Comparison of ENCODE assay signal across 28 cellular contexts in the genomic region with DNA sequence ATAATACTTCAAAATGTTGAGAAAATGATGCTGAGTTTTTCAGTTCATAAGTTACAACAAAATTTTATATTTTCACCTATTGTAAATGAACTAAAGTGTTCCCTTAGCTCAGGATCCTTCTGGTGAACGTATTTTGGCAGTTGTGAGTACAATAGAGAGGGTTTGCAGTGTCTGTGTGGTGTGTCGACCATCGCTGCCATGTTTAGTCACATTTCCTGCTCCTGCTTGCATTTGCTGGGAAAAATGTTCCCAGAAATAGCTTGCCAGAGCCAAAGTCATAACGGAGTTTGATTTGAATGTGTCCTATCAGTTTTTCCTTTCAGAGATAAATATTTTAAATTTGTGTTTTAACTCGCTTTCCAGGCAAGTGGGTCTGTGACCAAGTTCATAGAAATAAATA.
A peak's percentile ranks its signal among the peaks of the same experiment; 100 is the strongest.
DNase-seq lines count a peak whose midpoint lies in the region; ATAC-seq and TF ChIP-seq lines count a peak whose summit lies in the region.
"Had no signal": no experiment of that assay in that cellular context is flagged by ENCODE, and none has a peak within 500 bp of the region (broad histone marks: within the 10 kb centered on the region; RNA-seq: fewer than 3 reads in every experiment).

No MANE protein-coding gene starts in this region.

- H3K36me3 ChIP-seq in SJSA1 (peaks cover 12% of the 10 kb centered on the region), smooth muscle cell (ENCODE audit: low read depth) (no peaks in the 10 kb centered on the region)
- H3K36me3 ChIP-seq: adrenal gland, tibial artery, WERI-Rb-1 had no signal

- H3K4me3 ChIP-seq in SJSA1 (no peak overlapping the region), fibroblast of the aortic adventitia (ENCODE audit: low read depth, low read length) (no peak overlapping the region), smooth muscle cell (no peak overlapping the region)
- H3K4me3 ChIP-seq: adrenal gland, tibial artery had no signal

- TF ChIP-seq CTCF in fibroblast of the aortic adventitia (IDR thresholded peaks at IDR 0.05; ENCODE audit: insufficient read depth, low read length) = no peak
- TF ChIP-seq CTCF in smooth muscle cell (IDR thresholded peaks at IDR 0.05; ENCODE audit: borderline replicate concordance, insufficient read depth, poor library complexity, severe bottlenecking) = no peak
- no peak for TF ChIP-seq CTCF in GM20000 (IDR thresholded peaks at IDR 0.05; ENCODE audit: extremely low read depth, missing control alignments)

- H3F3A ChIP-seq in smooth muscle cell (ENCODE audit: low read depth) = no peaks in the 10 kb centered on the region

- CTCF ChIA-PET in activated CD8-positive, alpha-beta memory T cell treated with anti-CD3 and anti-CD28 coated beads, Interleukin-2, amount 10 ng/mL, durations not matched to agents 7 days and 5 days (lab: Charles Lee) = no interaction called here

- H3K4me2 ChIP-seq in smooth muscle cell = peak overlapping the region; percentile 42

- H3K79me2 ChIP-seq in smooth muscle cell (ENCODE audit: low read depth) = no peaks in the 10 kb centered on the region

- H3K4me3 Mint-ChIP-seq in activated CD8-positive, alpha-beta memory T cell treated with anti-CD3 and anti-CD28 coated beads, Interleukin-2, amount 10 ng/mL, durations not matched to agents 7 days and 5 days = no peak overlapping the region
- no peak overlapping the region for H3K4me3 Mint-ChIP-seq in activated naive CD8-positive, alpha-beta T cell treated with anti-CD3 and anti-CD28 coated beads for 36 hours
- H3K4me3 Mint-ChIP-seq: activated T-cell treated with anti-CD3 and anti-CD28 coated beads, Interleukin-2, amount 50 U/mL, for 72 hours; B cell; CD8-positive, alpha-beta T cell; natural killer cell had no signal

- no peak overlapping the region for H2AFZ ChIP-seq in smooth muscle cell (ENCODE audit: low read depth)

- DNase-seq in activated CD8-positive, alpha-beta memory T cell treated with anti-CD3 and anti-CD28 coated beads for 24 hours = peak; percentile 4
- no peak for DNase-seq in activated CD8-positive, alpha-beta memory T cell treated with anti-CD3 and anti-CD28 coated beads, Interleukin-2, amount 10 ng/mL, durations not matched to agents 7 days and 5 days
- DNase-seq in SJSA1 (ENCODE audit: low read depth in 1 of 2, low spot score in 2 of 2) (peak; percentile 29 to 34), fibroblast of the aortic adventitia (ENCODE audit: low read depth) (peak; percentile 54), smooth muscle cell (lab: John Stamatoyannopoulos, UW; ENCODE audit: unreplicated experiment) (no peak), GM20000 (ENCODE audit: low spot score) (no peak)
- DNase-seq in activated naive CD8-positive, alpha-beta T cell treated with anti-CD3 and anti-CD28 coated beads for 36 hours = no peak
- no peak for DNase-seq in activated CD4-positive, alpha-beta T cell treated with anti-CD3 and anti-CD28 coated beads, Interleukin-2, amount 50 U/mL, for 4 hours
- DNase-seq: 8988T; activated CD4-positive, alpha-beta T cell treated with anti-CD3 and anti-CD28 coated beads for 48 hours; activated naive CD4-positive, alpha-beta T cell; activated T-cell treated with anti-CD3 and anti-CD28 coated beads, Interleukin-2, amount 50 U/mL, for 72 hours; CD8-positive, alpha-beta T cell; DMS 273 treated with DMSO at 0.1 percent for 48 hours; effector CD8-positive, alpha-beta T cell; Karpas-422; left ventricle myocardium superior; natural killer cell; OCI-M1; stimulated activated CD4-positive, alpha-beta T cell treated with anti-CD3 and anti-CD28 coated beads, Interleukin-2, amount 100 ng/mL, for 24 hours; SW 1271; T-helper 9 cell; tibial artery; WERI-Rb-1 had no signal

- H3K4me1 ChIP-seq in SJSA1 (replicated peaks) (peaks cover 41% of the 10 kb centered on the region), smooth muscle cell (ENCODE audit: low read depth) (peaks cover 7% of the 10 kb centered on the region)
- H3K4me1 ChIP-seq: adrenal gland, tibial artery had no signal

- H3K27me3 ChIP-seq in SJSA1 (replicated peaks) (no peaks in the 10 kb centered on the region), smooth muscle cell (ENCODE audit: low read depth) (no peaks in the 10 kb centered on the region)
- H3K27me3 ChIP-seq: adrenal gland had no signal

- WGBS in smooth muscle cell (ENCODE audit: low lambda C conversion rate) = 36% methylated on average over 5 of the region's 5 CpGs

- H3K9ac ChIP-seq in smooth muscle cell (ENCODE audit: low read depth) = peak overlapping the region; percentile 51

- H3K9me3 ChIP-seq in SJSA1 (replicated peaks) = no peaks in the 10 kb centered on the region
- no peaks in the 10 kb centered on the region for H3K9me3 ChIP-seq in smooth muscle cell (replicated peaks; ENCODE audit: low read depth)
- H3K9me3 ChIP-seq: adrenal gland, tibial artery had no signal

- H3K27ac Mint-ChIP-seq in activated CD8-positive, alpha-beta memory T cell treated with anti-CD3 and anti-CD28 coated beads, Interleukin-2, amount 10 ng/mL, durations not matched to agents 7 days and 5 days = no peak overlapping the region
- H3K27ac Mint-ChIP-seq in activated naive CD8-positive, alpha-beta T cell treated with anti-CD3 and anti-CD28 coated beads for 36 hours = no peak overlapping the region
- H3K27ac Mint-ChIP-seq: activated T-cell treated with anti-CD3 and anti-CD28 coated beads, Interleukin-2, amount 50 U/mL, for 72 hours; B cell; CD8-positive, alpha-beta T cell; natural killer cell had no signal

- H3K4me1 Mint-ChIP-seq in activated CD8-positive, alpha-beta memory T cell treated with anti-CD3 and anti-CD28 coated beads, Interleukin-2, amount 10 ng/mL, durations not matched to agents 7 days and 5 days = no peaks in the 10 kb centered on the region
- no peaks in the 10 kb centered on the region for H3K4me1 Mint-ChIP-seq in activated naive CD8-positive, alpha-beta T cell treated with anti-CD3 and anti-CD28 coated beads for 36 hours

- H3K27ac ChIP-seq in SJSA1 (peak overlapping the region; percentile 83), smooth muscle cell (ENCODE audit: low read depth) (peak overlapping the region; percentile 84)
- H3K27ac ChIP-seq: adrenal gland, epithelial cell of prostate, tibial artery, WERI-Rb-1 had no signal

- no peak for ATAC-seq in activated CD8-positive, alpha-beta memory T cell treated with anti-CD3 and anti-CD28 coated beads, Interleukin-2, amount 10 ng/mL, durations not matched to agents 7 days and 5 days
- ATAC-seq: activated T-cell treated with anti-CD3 and anti-CD28 coated beads, Interleukin-2, amount 50 U/mL, for 72 hours; CD8-positive, alpha-beta T cell; left ventricle myocardium superior; natural killer cell; Right ventricle myocardium inferior had no signal

- H3K27me3 Mint-ChIP-seq in activated CD8-positive, alpha-beta memory T cell treated with anti-CD3 and anti-CD28 coated beads, Interleukin-2, amount 10 ng/mL, durations not matched to agents 7 days and 5 days = no peaks in the 10 kb centered on the region
- H3K27me3 Mint-ChIP-seq in activated naive CD8-positive, alpha-beta T cell treated with anti-CD3 and anti-CD28 coated beads for 36 hours = no peaks in the 10 kb centered on the region

- no peaks in the 10 kb centered on the region for H3K9me3 Mint-ChIP-seq in activated CD8-positive, alpha-beta memory T cell treated with anti-CD3 and anti-CD28 coated beads, Interleukin-2, amount 10 ng/mL, durations not matched to agents 7 days and 5 days (ENCODE audit: low read depth)
- no peaks in the 10 kb centered on the region for H3K9me3 Mint-ChIP-seq in activated naive CD8-positive, alpha-beta T cell treated with anti-CD3 and anti-CD28 coated beads for 36 hours
- H3K9me3 Mint-ChIP-seq: activated T-cell treated with anti-CD3 and anti-CD28 coated beads, Interleukin-2, amount 50 U/mL, for 72 hours; CD8-positive, alpha-beta T cell; natural killer cell had no signal

- H4K20me1 ChIP-seq in smooth muscle cell (ENCODE audit: low read depth) = no peaks in the 10 kb centered on the region

- H3K36me3 Mint-ChIP-seq in activated CD8-positive, alpha-beta memory T cell treated with anti-CD3 and anti-CD28 coated beads, Interleukin-2, amount 10 ng/mL, durations not matched to agents 7 days and 5 days = no peaks in the 10 kb centered on the region
- H3K36me3 Mint-ChIP-seq in activated naive CD8-positive, alpha-beta T cell treated with anti-CD3 and anti-CD28 coated beads for 36 hours = no peaks in the 10 kb centered on the region
- H3K36me3 Mint-ChIP-seq: CD8-positive, alpha-beta T cell; natural killer cell had no signal

Comparison
In these comparisons a context has a peak if more than half of its experiments do, and no peak if none do; other contexts are left out.
1. DNase-seq: peak in activated CD8-positive, alpha-beta memory T cell treated with anti-CD3 and anti-CD28 coated beads for 24 hours (single experiment), SJSA1 (2 of 2) and fibroblast of the aortic adventitia (single experiment); none in activated CD8-positive, alpha-beta memory T cell treated with anti-CD3 and anti-CD28 coated beads, Interleukin-2, amount 10 ng/mL, durations not matched to agents 7 days and 5 days (single experiment), smooth muscle cell (single experiment), activated naive CD8-positive, alpha-beta T cell treated with anti-CD3 and anti-CD28 coated beads for 36 hours (single experiment), GM20000 (single experiment) and activated CD4-positive, alpha-beta T cell treated with anti-CD3 and anti-CD28 coated beads, Interleukin-2, amount 50 U/mL, for 4 hours (0 of 2).